16 cellular contexts compared by ENCODE assay signal in genomic region chr1:83509229-83509870, GRCh38.
DNase-seq lines count a peak whose midpoint lies in the region; ATAC-seq and TF ChIP-seq lines count a peak whose summit lies in the region.
"Had no signal": no experiment of that assay in that cellular context is flagged by ENCODE, and none has a peak within 500 bp of the region (broad histone marks: within the 10 kb centered on the region; RNA-seq: fewer than 3 reads in every experiment).

No MANE protein-coding gene starts in this region.

- TF ChIP-seq CTCF in right lobe of liver (IDR thresholded peaks at IDR 0.05) (no peak), uterus (IDR thresholded peaks at IDR 0.05) (no peak)

- H3K4me1 ChIP-seq in right lobe of liver (peaks cover 0 to 36% (median 11%) of the 10 kb centered on the region in 4 donors), uterus (peaks cover 0 to 3% of the 10 kb centered on the region in 2 donors)

- H3K9me3 Mint-ChIP-seq in activated naive CD4-positive, alpha-beta T cell treated with anti-CD3 and anti-CD28 coated beads, Interleukin-2, amount 10 ng/mL, durations not matched to agents 7 days and 5 days, result peaks cover 24% of the 10 kb centered on the region
- H3K9me3 Mint-ChIP-seq in activated naive CD8-positive, alpha-beta T cell treated with anti-CD3 and anti-CD28 coated beads, Interleukin-2, amount 10 ng/mL, durations not matched to agents 7 days and 5 days, result peaks cover 11% of the 10 kb centered on the region
- H3K9me3 Mint-ChIP-seq: nephron progenitor cell had no signal

- DNase-seq in activated naive CD4-positive, alpha-beta T cell treated with anti-CD3 and anti-CD28 coated beads, Interleukin-2, amount 10 ng/mL, durations not matched to agents 7 days and 5 days, result no peak
- DNase-seq in activated naive CD4-positive, alpha-beta T cell treated with anti-CD3 and anti-CD28 coated beads, Interleukin-2, amount 50 U/mL, for 16 hours, result no peak
- no peak for DNase-seq in activated naive CD8-positive, alpha-beta T cell treated with anti-CD3 and anti-CD28 coated beads, Interleukin-2, amount 10 ng/mL, durations not matched to agents 7 days and 5 days
- peak in 1 of 3 donors; percentile 46 for DNase-seq in right lobe of liver
- no peak for DNase-seq in uterus
- no peak for DNase-seq in activated CD8-positive, alpha-beta memory T cell treated with anti-CD3 and anti-CD28 coated beads, Interleukin-2, amount 50 U/mL, for 48 hours
- DNase-seq: hypothalamus; left colon; nephron progenitor cell; SIG-M5; stimulated activated CD4-positive, alpha-beta T cell treated with anti-CD3 and anti-CD28 coated beads, Interleukin-4, amount 100 ng/mL, for 24 hours had no signal

- no peaks in the 10 kb centered on the region for H3K27me3 ChIP-seq in right lobe of liver
- no peaks in the 10 kb centered on the region for H3K27me3 ChIP-seq in uterus
- H3K27me3 ChIP-seq: vagina had no signal

- TF ChIP-seq POLR2A in right lobe of liver (IDR thresholded peaks at IDR 0.05) (no peak), uterus (IDR thresholded peaks at IDR 0.05) (no peak)

- intact Hi-C loops in right lobe of liver (cut with DNase I) (no loop called here), uterus (cut with DNase I; ENCODE audit: low total_unique reads) (no loop called here)

- ATAC-seq in activated naive CD8-positive, alpha-beta T cell treated with anti-CD3 and anti-CD28 coated beads, Interleukin-2, amount 10 ng/mL, durations not matched to agents 7 days and 5 days (ENCODE audit: low read depth), result no peak
- ATAC-seq in right lobe of liver (peak; percentile 88 to 93 (median 90)), HG02798 (IDR thresholded peaks at IDR 0.05; ENCODE audit: poor library complexity, unreplicated experiment) (no peak), GM21717 (IDR thresholded peaks at IDR 0.05; ENCODE audit: unreplicated experiment) (no peak)
- ATAC-seq: HCT116, K562, left colon had no signal

- peaks cover 53% of the 10 kb centered on the region for H3K36me3 Mint-ChIP-seq in activated naive CD4-positive, alpha-beta T cell treated with anti-CD3 and anti-CD28 coated beads, Interleukin-2, amount 10 ng/mL, durations not matched to agents 7 days and 5 days
- H3K36me3 Mint-ChIP-seq in activated naive CD8-positive, alpha-beta T cell treated with anti-CD3 and anti-CD28 coated beads, Interleukin-2, amount 10 ng/mL, durations not matched to agents 7 days and 5 days, result peaks cover 31% of the 10 kb centered on the region

- H3K9me3 ChIP-seq in right lobe of liver, result no peaks in the 10 kb centered on the region
- H3K9me3 ChIP-seq in uterus, result no peaks in the 10 kb centered on the region
- H3K9me3 ChIP-seq: vagina had no signal

- POLR2A ChIA-PET in activated naive CD8-positive, alpha-beta T cell treated with anti-CD3 and anti-CD28 coated beads, Interleukin-2, amount 10 ng/mL, durations not matched to agents 7 days and 5 days (lab: Charles Lee), result no interaction called here

- peak overlapping the region; percentile 97 for H3K27ac Mint-ChIP-seq in activated naive CD4-positive, alpha-beta T cell treated with anti-CD3 and anti-CD28 coated beads, Interleukin-2, amount 10 ng/mL, durations not matched to agents 7 days and 5 days
- H3K27ac Mint-ChIP-seq in activated naive CD8-positive, alpha-beta T cell treated with anti-CD3 and anti-CD28 coated beads, Interleukin-2, amount 10 ng/mL, durations not matched to agents 7 days and 5 days, result peak overlapping the region; percentile 17
- H3K27ac Mint-ChIP-seq: nephron progenitor cell had no signal

- H3K4me1 Mint-ChIP-seq in activated naive CD4-positive, alpha-beta T cell treated with anti-CD3 and anti-CD28 coated beads, Interleukin-2, amount 10 ng/mL, durations not matched to agents 7 days and 5 days, result peaks cover 71% of the 10 kb centered on the region
- peaks cover 29% of the 10 kb centered on the region for H3K4me1 Mint-ChIP-seq in activated naive CD8-positive, alpha-beta T cell treated with anti-CD3 and anti-CD28 coated beads, Interleukin-2, amount 10 ng/mL, durations not matched to agents 7 days and 5 days

- H3K27me3 Mint-ChIP-seq in activated naive CD4-positive, alpha-beta T cell treated with anti-CD3 and anti-CD28 coated beads, Interleukin-2, amount 10 ng/mL, durations not matched to agents 7 days and 5 days, result no peaks in the 10 kb centered on the region
- H3K27me3 Mint-ChIP-seq in activated naive CD8-positive, alpha-beta T cell treated with anti-CD3 and anti-CD28 coated beads, Interleukin-2, amount 10 ng/mL, durations not matched to agents 7 days and 5 days, result no peaks in the 10 kb centered on the region

- H3K4me3 ChIP-seq in right lobe of liver, result peak overlapping the region in 2 of 3 donors; percentile 11 to 27
- no peak overlapping the region for H3K4me3 ChIP-seq in uterus
- H3K4me3 ChIP-seq: K562, vagina had no signal

- H3K27ac ChIP-seq in right lobe of liver (peak overlapping the region; percentile 18 to 91 (median 87)), uterus (peak overlapping the region; percentile 11 to 77)

- H3K36me3 ChIP-seq in right lobe of liver (no peaks in the 10 kb centered on the region), uterus (no peaks in the 10 kb centered on the region)
- H3K36me3 ChIP-seq: vagina had no signal

- H3K4me3 Mint-ChIP-seq in activated naive CD4-positive, alpha-beta T cell treated with anti-CD3 and anti-CD28 coated beads, Interleukin-2, amount 10 ng/mL, durations not matched to agents 7 days and 5 days, result peak overlapping the region; percentile 61
- no peak overlapping the region for H3K4me3 Mint-ChIP-seq in activated naive CD8-positive, alpha-beta T cell treated with anti-CD3 and anti-CD28 coated beads, Interleukin-2, amount 10 ng/mL, durations not matched to agents 7 days and 5 days
- H3K4me3 Mint-ChIP-seq: nephron progenitor cell had no signal

- 19% methylated on average over 6 of the region's 6 CpGs for WGBS in right lobe of liver (ENCODE audit: insufficient coverage, low coverage, low lambda C conversion rate, missing lambda C conversion rate)

- CTCF ChIA-PET in activated naive CD4-positive, alpha-beta T cell treated with anti-CD3 and anti-CD28 coated beads, Interleukin-2, amount 10 ng/mL, durations not matched to agents 7 days and 5 days (lab: Charles Lee), result no interaction called here

Comparison
In these comparisons a context has a peak if more than half of its experiments do, and no peak if none do; other contexts are left out.
1. ATAC-seq: peak in right lobe of liver (4 of 4); none in activated naive CD8-positive, alpha-beta T cell treated with anti-CD3 and anti-CD28 coated beads, Interleukin-2, amount 10 ng/mL, durations not matched to agents 7 days and 5 days (single experiment), HG02798 (single experiment) and GM21717 (single experiment).
2. H3K4me3 ChIP-seq: peak in right lobe of liver (2 of 3); none in uterus (0 of 2).